Comparison of ENCODE assay signal across 15 cellular contexts in the genomic region with DNA sequence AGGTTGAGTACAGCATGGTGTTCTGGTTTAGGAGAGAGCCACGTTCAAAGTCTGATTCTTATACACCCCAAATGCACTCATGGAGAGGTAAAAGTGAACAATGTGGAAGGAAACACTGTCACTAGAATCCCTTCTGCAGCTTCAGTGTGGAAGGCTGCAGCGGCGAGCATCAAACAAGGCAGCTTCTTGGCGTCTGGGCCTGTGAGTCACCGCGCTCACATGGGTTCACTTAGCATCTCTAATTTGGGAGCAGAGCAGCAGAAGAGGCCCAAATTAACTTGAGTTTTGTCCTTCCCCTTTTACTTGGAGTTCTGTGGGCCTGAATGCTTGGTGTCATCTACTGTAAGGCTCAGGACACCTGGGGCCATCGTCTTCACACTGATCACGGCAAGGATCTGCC. TPM values are rescaled to one million over a fixed set of nuclear protein-coding genes. Genes with fewer than 3 reads are reported as not detected.
DNase-seq lines count a peak whose midpoint lies in the region; TF ChIP-seq lines count a peak whose summit lies in the region.
"Had no signal": no experiment of that assay in that cellular context is flagged by ENCODE, and none has a peak within 500 bp of the region (broad histone marks: within the 10 kb centered on the region; RNA-seq: fewer than 3 reads in every experiment).

No MANE protein-coding gene starts in this region.

- no peak for TF ChIP-seq POLR2A in transverse colon (IDR thresholded peaks at IDR 0.05)

- no peaks in the 10 kb centered on the region for H3K27me3 Mint-ChIP-seq in chondrocyte (ENCODE audit: low read depth)
- H3K27me3 Mint-ChIP-seq: stimulated activated naive CD8-positive, alpha-beta T cell treated with anti-CD3 and anti-CD28 coated beads, Interleukin-15, Interleukin-2, amounts not matched to agents 100 ng/mL and 50 ng/mL, for 24 hours had no signal

- peaks cover 0 to 7% (median 3%) of the 10 kb centered on the region in 4 donors for H3K4me1 ChIP-seq in transverse colon

- H3K27ac ChIP-seq in caudate nucleus (ENCODE audit: low read depth, low read length) (peak overlapping the region; percentile 63), transverse colon (peak overlapping the region in 3 of 4 donors; percentile 25 to 65 (median 38))
- H3K27ac ChIP-seq: 22Rv1 had no signal

- H3K4me3 ChIP-seq in transverse colon = no peak overlapping the region

- WGBS in transverse colon (ENCODE audit: low coverage in 1 of 2), 2 donors = 80 to 81% methylated on average over 4 to 8 of the region's 8 CpGs

- no peaks in the 10 kb centered on the region for H3K4me1 Mint-ChIP-seq in chondrocyte (ENCODE audit: low read depth)

- no peak overlapping the region for H3K4me3 Mint-ChIP-seq in chondrocyte (ENCODE audit: unreplicated experiment)
- H3K4me3 Mint-ChIP-seq: stimulated activated naive CD8-positive, alpha-beta T cell treated with anti-CD3 and anti-CD28 coated beads, Interleukin-15, Interleukin-2, amounts not matched to agents 100 ng/mL and 50 ng/mL, for 24 hours had no signal

- in situ Hi-C loops in transverse colon (cut with MboI; ENCODE audit: low pct_ligation_motif_present in 1 of 4, low pct_unique_long_range_greater_than_20kb in 1 of 4, low sequenced_read_pairs in 3 of 4) = no loop called here

- H3K36me3 Mint-ChIP-seq in chondrocyte (ENCODE audit: low read depth) = no peaks in the 10 kb centered on the region

- TF ChIP-seq EP300 in transverse colon (IDR thresholded peaks at IDR 0.05; ENCODE audit: low read depth) = no peak

- H3K9me3 ChIP-seq in transverse colon = no peaks in the 10 kb centered on the region

- intact Hi-C loops in transverse colon (cut with DNase I; ENCODE audit: low total_unique reads) = no loop called here

- H3K27ac Mint-ChIP-seq in chondrocyte (ENCODE audit: unreplicated experiment) = no peak overlapping the region
- H3K27ac Mint-ChIP-seq: stimulated activated naive CD8-positive, alpha-beta T cell treated with anti-CD3 and anti-CD28 coated beads, Interleukin-15, Interleukin-2, amounts not matched to agents 100 ng/mL and 50 ng/mL, for 24 hours had no signal

- H3K36me3 ChIP-seq in transverse colon = no peaks in the 10 kb centered on the region

- H3K27me3 ChIP-seq in transverse colon = no peaks in the 10 kb centered on the region

- DNase-seq in SIG-M5 treated with dmso at 0.1 percent for 504 hours (lab: John Stamatoyannopoulos, UW; ENCODE audit: unreplicated experiment) = peak; percentile 64
- no peak for DNase-seq in SIG-M5 (lab: John Stamatoyannopoulos, UW)
- peak in 50 of 61 donors; percentile 7 to 86 (median 45) for DNase-seq in caudate nucleus (lab: John Stamatoyannopoulos, UW)
- peak; percentile 77 for DNase-seq in inferior parietal cortex (ENCODE audit: extremely low spot score)
- DNase-seq in transverse colon = no peak
- DNase-seq in chondrocyte (ENCODE audit: low spot score) = no peak
- DNase-seq in NCI-H1694 (lab: John Stamatoyannopoulos, UW) = no peak
- no peak for DNase-seq in activated CD8-positive, alpha-beta memory T cell treated with anti-CD3 and anti-CD28 coated beads, Interleukin-2, amount 50 U/mL, for 4 hours
- DNase-seq: DMS79 treated with DMSO at 0.1 percent for 48 hours, GOT3, midbrain, NCI-H774, T-helper 2 cell had no signal

- TF ChIP-seq CTCF in transverse colon (IDR thresholded peaks at IDR 0.05) = no peak
- TF ChIP-seq CTCF in chondrocyte (IDR thresholded peaks at IDR 0.05) = no peak

- H3K9me3 Mint-ChIP-seq in chondrocyte (ENCODE audit: low read depth) = no peaks in the 10 kb centered on the region
- H3K9me3 Mint-ChIP-seq: stimulated activated naive CD8-positive, alpha-beta T cell treated with anti-CD3 and anti-CD28 coated beads, Interleukin-15, Interleukin-2, amounts not matched to agents 100 ng/mL and 50 ng/mL, for 24 hours had no signal

RNA-seq across cellular contexts. Expression of gene E2F1, which starts 10.9 kb away (rescaled TPM):
- total RNA-seq in transverse colon (1 to 10 TPM in 3 of 4 donors, not detected in 1; 1.2 to 2.7 (median 2.1) TPM), chondrocyte (7.5 to 17.0 TPM (median 7.6 TPM) in 3 replicates)

RNA-seq across cellular contexts. Expression of gene NECAB3, which starts 22.9 kb away (rescaled TPM):
- total RNA-seq in transverse colon (100 to 1,000 TPM in 1 of 4 donors, 10 to 100 TPM in 3; 26.1 to 180 (median 94.5) TPM), chondrocyte (23.5 to 35.5 TPM (median 32.5 TPM) in 3 replicates)

RNA-seq across cellular contexts. Expression of gene PXMP4, which starts 23.0 kb away (rescaled TPM):
- total RNA-seq in transverse colon (10 to 100 TPM in 1 of 4 donors, 1 to 10 TPM in 3; 1.6 to 12.0 (median 5.5) TPM), chondrocyte (4.9 to 6.7 TPM (median 6.4 TPM) in 3 replicates)

RNA-seq across cellular contexts. Expression of gene ACTL10, which starts 30.4 kb away (rescaled TPM):
- total RNA-seq in transverse colon (10 to 100 TPM in 1 of 4 donors, 1 to 10 TPM in 2, not detected in 1; 1.5 to 14.1 (median 3.0) TPM), chondrocyte (0.60 to 2.5 TPM (median 2.3 TPM) in 3 replicates)

RNA-seq across cellular contexts. Expression of gene ZNF341, which starts 34.7 kb away (rescaled TPM):
- total RNA-seq in transverse colon = 1 to 10 TPM; 3.8 to 7.2 (median 7.1) TPM
- total RNA-seq in chondrocyte = 2.7 to 3.1 TPM (median 2.8 TPM) in 3 replicates

Comparison
In these comparisons a context has a peak if more than half of its experiments do, and no peak if none do; other contexts are left out.
1. DNase-seq: peak in SIG-M5 treated with dmso at 0.1 percent for 504 hours (single experiment), caudate nucleus (50 of 61) and inferior parietal cortex (single experiment); none in SIG-M5 (single experiment), transverse colon (single experiment), chondrocyte (single experiment), NCI-H1694 (single experiment) and activated CD8-positive, alpha-beta memory T cell treated with anti-CD3 and anti-CD28 coated beads, Interleukin-2, amount 50 U/mL, for 4 hours (single experiment).